Comparison of ENCODE assay signal across 12 cellular contexts in genomic region chr12:123251403-123252076, GRCh38. TPM values are rescaled to one million over a fixed set of nuclear protein-coding genes. Genes with fewer than 3 reads are reported as not detected.
DNase-seq lines count a peak whose midpoint lies in the region; ATAC-seq and TF ChIP-seq lines count a peak whose summit lies in the region.
"Had no signal": no experiment of that assay in that cellular context is flagged by ENCODE, and none has a peak within 500 bp of the region (broad histone marks: within the 10 kb centered on the region; RNA-seq: fewer than 3 reads in every experiment).

No MANE protein-coding gene starts in this region.

- no peak overlapping the region for H3K4me3 ChIP-seq in mesodermal cell (ENCODE audit: extremely low read depth, insufficient read depth, low read length, poor library complexity, severe bottlenecking)
- no peak overlapping the region for H3K4me3 ChIP-seq in uterus
- H3K4me3 ChIP-seq in adrenal gland = no peak overlapping the region
- H3K4me3 ChIP-seq: BLaER1 treated with 17β-estradiol and CSF1 and Interleukin-3, amounts not matched to agents 10 nM and 100 nM had no signal

- intact Hi-C loops in natural killer cell (cut with micrococcal nuclease) = no loop called here
- intact Hi-C loops in MCF 10A (cut with micrococcal nuclease) = no loop called here
- intact Hi-C loops in uterus (cut with DNase I; ENCODE audit: low total_unique reads) = no loop called here
- intact Hi-C loops in adrenal gland (cut with DNase I) = no loop called here

- peaks cover 2% of the 10 kb centered on the region for H3K36me3 Mint-ChIP-seq in natural killer cell
- peaks cover 9% of the 10 kb centered on the region for H3K36me3 Mint-ChIP-seq in natural killer cell treated with Interleukin-12 subunit alpha and Interleukin-12 subunit beta and Interleukin-15 and Interleukin-18, amount 100 ng/mL, for 72 hours
- H3K36me3 Mint-ChIP-seq in MCF 10A (ENCODE audit: insufficient read depth, unreplicated experiment) = peaks cover 57% of the 10 kb centered on the region

- H3K9me3 ChIP-seq in mesodermal cell (ENCODE audit: control insufficient read depth, low read length) (peaks cover 7% of the 10 kb centered on the region), uterus (no peaks in the 10 kb centered on the region), adrenal gland (replicated peaks in 1 of 3) (no peaks in the 10 kb centered on the region)

- H3K27me3 Mint-ChIP-seq in natural killer cell (ENCODE audit: low read depth in 2 of 2) (no peaks in the 10 kb centered on the region), MCF 10A (ENCODE audit: insufficient read depth, unreplicated experiment) (no peaks in the 10 kb centered on the region)
- no peaks in the 10 kb centered on the region for H3K27me3 Mint-ChIP-seq in natural killer cell treated with Interleukin-12 subunit alpha and Interleukin-12 subunit beta and Interleukin-15 and Interleukin-18, amount 100 ng/mL, for 72 hours

- ATAC-seq in natural killer cell = no peak
- ATAC-seq in natural killer cell treated with Interleukin-12 subunit alpha and Interleukin-12 subunit beta and Interleukin-15 and Interleukin-18, amount 100 ng/mL, for 72 hours = no peak

- H3K36me3 ChIP-seq in mesodermal cell (ENCODE audit: control insufficient read depth, insufficient read depth, low read length) = peaks cover 79% of the 10 kb centered on the region
- no peaks in the 10 kb centered on the region for H3K36me3 ChIP-seq in uterus
- H3K36me3 ChIP-seq in adrenal gland (replicated peaks in 1 of 2) = peaks cover 0 to 32% of the 10 kb centered on the region in 2 donors

- H3K4me1 Mint-ChIP-seq in natural killer cell (peaks cover 35 to 45% of the 10 kb centered on the region in 2 donors), MCF 10A (ENCODE audit: insufficient read depth, unreplicated experiment) (peaks cover 23% of the 10 kb centered on the region)
- peaks cover 19 to 30% of the 10 kb centered on the region in 2 donors for H3K4me1 Mint-ChIP-seq in natural killer cell treated with Interleukin-12 subunit alpha and Interleukin-12 subunit beta and Interleukin-15 and Interleukin-18, amount 100 ng/mL, for 72 hours (ENCODE audit: low read depth in 2 of 2)

- TSS peak; percentile 14 for BruUV-seq in MCF 10A (replicated peaks; lab: Mats Ljungman, UMichigan)

- H3K27ac ChIP-seq in mesodermal cell (ENCODE audit: low read depth, low read length, severe bottlenecking) (peak overlapping the region; percentile 49), uterus (peak overlapping the region; percentile 63 to 68), adrenal gland (peak overlapping the region in 1 of 5 donors; percentile 55)

- TF ChIP-seq POLR2A in uterus (IDR thresholded peaks at IDR 0.05) = no peak
- TF ChIP-seq POLR2A in adrenal gland (IDR thresholded peaks at IDR 0.05) = no peak

- no peaks in the 10 kb centered on the region for H3K4me1 ChIP-seq in mesodermal cell (ENCODE audit: control insufficient read depth, insufficient read depth, low read length, poor library complexity, severe bottlenecking)
- H3K4me1 ChIP-seq in uterus = peaks cover 3 to 10% of the 10 kb centered on the region in 2 donors
- peaks cover 9 to 13% of the 10 kb centered on the region in 2 donors for H3K4me1 ChIP-seq in adrenal gland (replicated peaks in 1 of 2)

- DNase-seq in natural killer cell (no peak), MCF 10A (ENCODE audit: unreplicated experiment) (no peak), uterus (no peak), SW480 (ENCODE audit: low spot score) (no peak), adrenal gland (no peak), glomerular visceral epithelial cell (ENCODE audit: extremely low spot score) (no peak)
- DNase-seq in natural killer cell treated with Interleukin-12 subunit alpha and Interleukin-12 subunit beta and Interleukin-15 and Interleukin-18, amount 100 ng/mL, for 72 hours (ENCODE audit: low spot score) = no peak
- DNase-seq: foreskin melanocyte; midbrain; stimulated activated naive CD4-positive, alpha-beta T cell had no signal

- H3K4me3 Mint-ChIP-seq in natural killer cell (no peak overlapping the region), MCF 10A (ENCODE audit: unreplicated experiment) (peak overlapping the region; percentile 62)
- H3K4me3 Mint-ChIP-seq in natural killer cell treated with Interleukin-12 subunit alpha and Interleukin-12 subunit beta and Interleukin-15 and Interleukin-18, amount 100 ng/mL, for 72 hours = no peak overlapping the region

- H3K27ac Mint-ChIP-seq in natural killer cell (peak overlapping the region; percentile 23 to 68), MCF 10A (ENCODE audit: low read depth, unreplicated experiment) (peak overlapping the region; percentile 96)
- peak overlapping the region in 1 of 2 donors; percentile 29 for H3K27ac Mint-ChIP-seq in natural killer cell treated with Interleukin-12 subunit alpha and Interleukin-12 subunit beta and Interleukin-15 and Interleukin-18, amount 100 ng/mL, for 72 hours

- TF ChIP-seq CTCF in natural killer cell (IDR thresholded peaks at IDR 0.05) = no peak
- no peak for TF ChIP-seq CTCF in MCF 10A (IDR thresholded peaks at IDR 0.05; ENCODE audit: unreplicated experiment)
- TF ChIP-seq CTCF in uterus (IDR thresholded peaks at IDR 0.05) = no peak
- no peak for TF ChIP-seq CTCF in adrenal gland (IDR thresholded peaks at IDR 0.05)

- 97 to 98% methylated on average over 5 to 8 of the region's 8 CpGs for WGBS in mesodermal cell (ENCODE audit: insufficient coverage in 2 of 2), 2 experiments
- 82 to 90% (median 84%) methylated on average over 7 to 8 of the region's 8 CpGs for WGBS in adrenal gland, 4 donors

- no peaks in the 10 kb centered on the region for H3K9me3 Mint-ChIP-seq in natural killer cell
- H3K9me3 Mint-ChIP-seq in natural killer cell treated with Interleukin-12 subunit alpha and Interleukin-12 subunit beta and Interleukin-15 and Interleukin-18, amount 100 ng/mL, for 72 hours = no peaks in the 10 kb centered on the region
- no peaks in the 10 kb centered on the region for H3K9me3 Mint-ChIP-seq in MCF 10A (ENCODE audit: unreplicated experiment)

- POLR2A ChIA-PET in MCF 10A (lab: Yijun Ruan, JAX) = interaction anchor here (0.5 to 5.9 kb wide), 8 partner anchors 9 to 382 kb away, joined by 3 to 79 read pairs (median 6); partner anchors contain the start of genes DDX55, MPHOSPH9, MTRFR and OGFOD2

- no peaks in the 10 kb centered on the region for H3K27me3 ChIP-seq in uterus
- no peaks in the 10 kb centered on the region for H3K27me3 ChIP-seq in adrenal gland
- H3K27me3 ChIP-seq: BLaER1 treated with 17β-estradiol and CSF1 and Interleukin-3, amounts not matched to agents 10 nM and 100 nM had no signal

- CTCF ChIA-PET in MCF 10A (lab: Yijun Ruan, JAX) = interaction anchor here (0.5 to 1.9 kb wide), 9 partner anchors 9 to 282 kb away, joined by 3 to 10 read pairs (median 3); partner anchors contain the start of gene MPHOSPH9

RNA-seq across cellular contexts. Expression of gene MTRFR, which starts 18.3 kb away (rescaled TPM):
- 10 to 100 TPM; 16.2 to 18.5 (median 17.0) TPM for total RNA-seq in natural killer cell
- 10 to 100 TPM; 17.9 to 37.6 TPM for total RNA-seq in natural killer cell treated with Interleukin-12 subunit alpha and Interleukin-12 subunit beta and Interleukin-15 and Interleukin-18, amount 100 ng/mL, for 72 hours
- 21.9 and 26.5 TPM in 2 replicates for total RNA-seq in MCF 10A (2022)
- polyA plus RNA-seq in mesodermal cell (2013, experiment 1 of 2) = 14.2 TPM
- 13.9 TPM for polyA plus RNA-seq in mesodermal cell (2013, experiment 2 of 2)
- total RNA-seq in uterus = 10 to 100 TPM in 2 of 4 donors, 1 to 10 TPM in 1, under 1 TPM in 1; 0.51 to 18.9 (median 8.3) TPM
- 10 to 100 TPM; 12.2 to 18.6 (median 13.7) TPM for total RNA-seq in adrenal gland
- 10 to 100 TPM; 15.8 to 23.3 (median 20.1) TPM for polyA plus RNA-seq in adrenal gland

RNA-seq across cellular contexts. Expression of gene MPHOSPH9, which starts 18.6 kb away (rescaled TPM):
- total RNA-seq in natural killer cell = 100 to 1,000 TPM in 2 of 3 donors, 10 to 100 TPM in 1; 97.6 to 114 (median 109) TPM
- total RNA-seq in natural killer cell treated with Interleukin-12 subunit alpha and Interleukin-12 subunit beta and Interleukin-15 and Interleukin-18, amount 100 ng/mL, for 72 hours = 100 to 1,000 TPM in 1 of 2 donors, 10 to 100 TPM in 1; 50.1 to 117 TPM
- total RNA-seq in MCF 10A (2022) = 27.5 and 40.4 TPM in 2 replicates
- polyA plus RNA-seq in mesodermal cell (2013, experiment 1 of 2) = 38.3 TPM
- polyA plus RNA-seq in mesodermal cell (2013, experiment 2 of 2) = 44.8 TPM
- 100 to 1,000 TPM in 2 of 4 donors, 10 to 100 TPM in 2; 21.3 to 124 (median 75.1) TPM for total RNA-seq in uterus
- total RNA-seq in adrenal gland = 10 to 100 TPM; 20.4 to 61.7 (median 26.7) TPM
- 10 to 100 TPM; 11.7 to 16.5 (median 16.2) TPM for polyA plus RNA-seq in adrenal gland

RNA-seq across cellular contexts. Expression of gene CDK2AP1, which starts 20.1 kb away (rescaled TPM):
- 10 to 100 TPM in 2 of 3 donors, 1 to 10 TPM in 1; 8.2 to 13.3 (median 11.6) TPM for total RNA-seq in natural killer cell
- total RNA-seq in natural killer cell treated with Interleukin-12 subunit alpha and Interleukin-12 subunit beta and Interleukin-15 and Interleukin-18, amount 100 ng/mL, for 72 hours = 10 to 100 TPM; 22.4 to 32.0 TPM
- 84.6 and 88.6 TPM in 2 replicates for total RNA-seq in MCF 10A (2022)
- polyA plus RNA-seq in mesodermal cell (2013, experiment 1 of 2) = 227 TPM
- polyA plus RNA-seq in mesodermal cell (2013, experiment 2 of 2) = 235 TPM
- total RNA-seq in uterus = 100 to 1,000 TPM in 2 of 4 donors, 10 to 100 TPM in 2; 54.3 to 120 (median 89.9) TPM
- total RNA-seq in adrenal gland = 100 to 1,000 TPM in 3 of 8 donors, 10 to 100 TPM in 5; 69.9 to 130 (median 91.5) TPM
- polyA plus RNA-seq in adrenal gland = 100 to 1,000 TPM; 139 to 202 (median 196) TPM
